17 cellular contexts compared by ENCODE assay signal in genomic region chr7:134777470-134777869, GRCh38. TPM values are rescaled to one million over a fixed set of nuclear protein-coding genes. Genes with fewer than 3 reads are reported as not detected.
DNase-seq lines count a peak whose midpoint lies in the region; TF ChIP-seq lines count a peak whose summit lies in the region.
"Had no signal": no experiment of that assay in that cellular context is flagged by ENCODE, and none has a peak within 500 bp of the region (broad histone marks: within the 10 kb centered on the region; RNA-seq: fewer than 3 reads in every experiment).

No MANE protein-coding gene starts in this region.

- H3K4me3 ChIP-seq in BLaER1 (no peak overlapping the region), adipocyte (ENCODE audit: low read length) (no peak overlapping the region), fibroblast of pulmonary artery (replicated peaks; ENCODE audit: low read depth, low read length) (no peak overlapping the region), sigmoid colon (no peak overlapping the region)
- H3K4me3 ChIP-seq: mucosa of descending colon had no signal

- intact Hi-C loops in sigmoid colon (cut with DNase I) = loop anchor here (5.0 to 10.0 kb wide), 2 partner anchors 55 to 387 kb away; no protein-coding TSS in a partner anchor

- H3K9me3 ChIP-seq in BLaER1 = no peaks in the 10 kb centered on the region
- H3K9me3 ChIP-seq in adipocyte (ENCODE audit: control insufficient read depth, low read length) = no peaks in the 10 kb centered on the region
- H3K9me3 ChIP-seq in sigmoid colon = no peaks in the 10 kb centered on the region
- H3K9me3 ChIP-seq: mucosa of descending colon had no signal

- TF ChIP-seq CTCF in fibroblast of pulmonary artery (IDR thresholded peaks at IDR 0.05; ENCODE audit: low read length, missing control alignments) = no peak
- TF ChIP-seq CTCF in sigmoid colon (IDR thresholded peaks at IDR 0.05) = no peak

- DNase-seq in adipocyte (ENCODE audit: low read depth) = peak; percentile 44
- DNase-seq in fibroblast of pulmonary artery (ENCODE audit: low read depth) = peak; percentile 35
- DNase-seq in sigmoid colon = no peak
- no peak for DNase-seq in NCI-H2029 (lab: John Stamatoyannopoulos, UW)
- DNase-seq in iPS-NIHi11 (ENCODE audit: low spot score) = no peak
- no peak for DNase-seq in NCI-H1436 treated with DMSO at 0.1 percent for 48 hours (lab: John Stamatoyannopoulos, UW)
- no peak for DNase-seq in NCI-H2227 treated with DMSO at 0.1 percent for 48 hours (lab: John Stamatoyannopoulos, UW)
- DNase-seq: amygdala, cortex of kidney, erythroblast, KBM-7, NCI-H1092, Right ventricle myocardium superior, T-helper 2 cell had no signal

- H3K4me2 ChIP-seq in BLaER1 = peak overlapping the region; percentile 82

- WGBS in sigmoid colon, 2 donors = 83 to 85% methylated on average over 3 of the region's 3 CpGs

- H4K20me1 ChIP-seq in BLaER1 = no peaks in the 10 kb centered on the region

- H3K9ac ChIP-seq in BLaER1 (no peak overlapping the region), adipocyte (ENCODE audit: low read length) (no peak overlapping the region)
- H3K9ac ChIP-seq: parathyroid adenoma had no signal

- H3K27ac ChIP-seq in BLaER1 = peak overlapping the region; percentile 63; the same call in 1 of the 2 replicates
- H3K27ac ChIP-seq in sigmoid colon = peak overlapping the region; percentile 91 to 94 (median 93)
- H3K27ac ChIP-seq: parathyroid adenoma had no signal

- peaks cover 58% of the 10 kb centered on the region for H3K4me1 ChIP-seq in BLaER1
- H3K4me1 ChIP-seq in adipocyte (ENCODE audit: control insufficient read depth, insufficient read depth, low read length) = peaks cover 26% of the 10 kb centered on the region
- peaks cover 0 to 28% (median 17%) of the 10 kb centered on the region in 4 donors for H3K4me1 ChIP-seq in sigmoid colon

- TF ChIP-seq EP300 in sigmoid colon (IDR thresholded peaks at IDR 0.05) = no peak

- H3K36me3 ChIP-seq in BLaER1 (no peaks in the 10 kb centered on the region), adipocyte (ENCODE audit: control insufficient read depth, insufficient read depth, low read length, severe bottlenecking) (no peaks in the 10 kb centered on the region), sigmoid colon (no peaks in the 10 kb centered on the region)

- TF ChIP-seq POLR2A in sigmoid colon (IDR thresholded peaks at IDR 0.05) = no peak

- H3K27me3 ChIP-seq in BLaER1 (no peaks in the 10 kb centered on the region), adipocyte (replicated peaks; ENCODE audit: control insufficient read depth, insufficient read depth, low read length) (no peaks in the 10 kb centered on the region), sigmoid colon (no peaks in the 10 kb centered on the region)

RNA-seq across cellular contexts. Expression of gene CALD1, which starts 2.0 kb away (rescaled TPM):
- total RNA-seq in sigmoid colon = 1,000 to 10,000 TPM; 1,069 to 2,150 (median 1,500) TPM
- 100 to 1,000 TPM in 1 of 3 donors, 10 to 100 TPM in 2; 34.7 to 125 (median 79.3) TPM for polyA plus RNA-seq in sigmoid colon

Comparison
In these comparisons a context has a peak if more than half of its experiments do, and no peak if none do; other contexts are left out.
1. DNase-seq: peak in adipocyte (single experiment) and fibroblast of pulmonary artery (single experiment); none in sigmoid colon (single experiment), NCI-H2029 (single experiment), iPS-NIHi11 (single experiment), NCI-H1436 treated with DMSO at 0.1 percent for 48 hours (single experiment) and NCI-H2227 treated with DMSO at 0.1 percent for 48 hours (single experiment).